ENCODE assay signal across 15 cellular contexts in genomic region chr20:58713801-58714339, GRCh38. TPM values are rescaled to one million over a fixed set of nuclear protein-coding genes. Genes with fewer than 3 reads are reported as not detected.
DNase-seq lines count a peak whose midpoint lies in the region; FAIRE-seq and TF ChIP-seq lines count a peak whose summit lies in the region.
"Had no signal": no experiment of that assay in that cellular context is flagged by ENCODE, and none has a peak within 500 bp of the region (broad histone marks: within the 10 kb centered on the region; RNA-seq: fewer than 3 reads in every experiment).

No MANE protein-coding gene starts in this region.

- H3K9me3 ChIP-seq in prostate gland (no peaks in the 10 kb centered on the region), WERI-Rb-1 (ENCODE audit: severe bottlenecking) (no peaks in the 10 kb centered on the region)
- no peaks in the 10 kb centered on the region for H3K9me3 ChIP-seq in effector memory CD4-positive, alpha-beta T cell (ENCODE audit: control insufficient read depth, low read length)

- TF ChIP-seq CTCF in prostate gland (IDR thresholded peaks at IDR 0.05) (no peak), WERI-Rb-1 (IDR thresholded peaks at IDR 0.05; ENCODE audit: low read depth, low read length) (no peak)

- H3K36me3 Mint-ChIP-seq in activated CD4-positive, alpha-beta T cell treated with anti-CD3 and anti-CD28 coated beads, Interleukin-2, amount 10 ng/mL, durations not matched to agents 24 days and 14 days (ENCODE audit: low read depth): no peaks in the 10 kb centered on the region
- H3K36me3 Mint-ChIP-seq: activated naive CD8-positive, alpha-beta T cell treated with anti-CD3 and anti-CD28 coated beads for 36 hours; memory B cell had no signal

- H3K9me3 Mint-ChIP-seq in activated CD4-positive, alpha-beta T cell treated with anti-CD3 and anti-CD28 coated beads, Interleukin-2, amount 10 ng/mL, durations not matched to agents 24 days and 14 days: no peaks in the 10 kb centered on the region
- H3K9me3 Mint-ChIP-seq: activated naive CD8-positive, alpha-beta T cell treated with anti-CD3 and anti-CD28 coated beads for 36 hours; memory B cell had no signal

- H3K4me1 Mint-ChIP-seq in activated CD4-positive, alpha-beta T cell treated with anti-CD3 and anti-CD28 coated beads, Interleukin-2, amount 10 ng/mL, durations not matched to agents 24 days and 14 days: no peaks in the 10 kb centered on the region
- H3K4me1 Mint-ChIP-seq: activated naive CD8-positive, alpha-beta T cell treated with anti-CD3 and anti-CD28 coated beads for 36 hours had no signal

- 94% methylated on average over 24 of the region's 24 CpGs for WGBS in prostate gland

- H3K27me3 Mint-ChIP-seq in activated CD4-positive, alpha-beta T cell treated with anti-CD3 and anti-CD28 coated beads, Interleukin-2, amount 10 ng/mL, durations not matched to agents 24 days and 14 days: no peaks in the 10 kb centered on the region
- H3K27me3 Mint-ChIP-seq: activated naive CD8-positive, alpha-beta T cell treated with anti-CD3 and anti-CD28 coated beads for 36 hours; memory B cell had no signal

- peak; percentile 48 for DNase-seq in activated CD4-positive, alpha-beta T cell treated with anti-CD3 and anti-CD28 coated beads, Interleukin-2, amount 10 ng/mL, durations not matched to agents 24 days and 14 days
- DNase-seq in activated CD4-positive, alpha-beta T cell treated with anti-CD3 and anti-CD28 coated beads, Interleukin-2, amount 50 U/mL, for 4 hours: no peak
- DNase-seq in HTR-8/SVneo (ENCODE audit: insufficient read length, low spot score) (no peak), head of caudate nucleus (peak in 22 of 42 donors; percentile 1 to 40 (median 13)), prostate gland (ENCODE audit: low spot score) (peak; percentile 4), WERI-Rb-1 (no peak), NCI-H2029 (lab: John Stamatoyannopoulos, UW) (no peak)
- no peak for DNase-seq in effector memory CD4-positive, alpha-beta T cell
- DNase-seq: activated naive CD8-positive, alpha-beta T cell treated with anti-CD3 and anti-CD28 coated beads for 36 hours; erythroblast; hypothalamus; NCI-H1048; occipital lobe; trophoblast cell had no signal

- H3K4me3 Mint-ChIP-seq in activated CD4-positive, alpha-beta T cell treated with anti-CD3 and anti-CD28 coated beads, Interleukin-2, amount 10 ng/mL, durations not matched to agents 24 days and 14 days: no peak overlapping the region
- H3K4me3 Mint-ChIP-seq: activated naive CD8-positive, alpha-beta T cell treated with anti-CD3 and anti-CD28 coated beads for 36 hours; memory B cell had no signal

- peak; percentile 63 for FAIRE-seq in HTR-8/SVneo (lab: Jason Lieb, UNC)

- H3K27ac ChIP-seq in prostate gland (no peak overlapping the region), WERI-Rb-1 (no peak overlapping the region)
- H3K27ac ChIP-seq in effector memory CD4-positive, alpha-beta T cell (ENCODE audit: insufficient read depth, low read length, poor library complexity, severe bottlenecking): no peak overlapping the region

- TF ChIP-seq POLR2A in prostate gland (IDR thresholded peaks at IDR 0.05): no peak

- H3K4me1 ChIP-seq in prostate gland (replicated peaks): no peaks in the 10 kb centered on the region
- H3K4me1 ChIP-seq in effector memory CD4-positive, alpha-beta T cell (ENCODE audit: control insufficient read depth, insufficient read depth, low read length, poor library complexity, severe bottlenecking): no peaks in the 10 kb centered on the region

- H3K36me3 ChIP-seq in prostate gland: no peaks in the 10 kb centered on the region
- H3K36me3 ChIP-seq in WERI-Rb-1: no peaks in the 10 kb centered on the region
- no peaks in the 10 kb centered on the region for H3K36me3 ChIP-seq in effector memory CD4-positive, alpha-beta T cell (ENCODE audit: control insufficient read depth, insufficient read depth, low read length)

- intact Hi-C loops in activated CD4-positive, alpha-beta T cell treated with anti-CD3 and anti-CD28 coated beads, Interleukin-2, amount 10 ng/mL, durations not matched to agents 24 days and 14 days (cut with micrococcal nuclease): no loop called here
- intact Hi-C loops in head of caudate nucleus (cut with DNase I): no loop called here
- intact Hi-C loops in prostate gland (cut with DNase I): no loop called here

- H3K4me3 ChIP-seq in prostate gland (no peak overlapping the region), WERI-Rb-1 (ENCODE audit: low read depth, low read length) (no peak overlapping the region)
- H3K4me3 ChIP-seq in effector memory CD4-positive, alpha-beta T cell (ENCODE audit: insufficient read depth, low read depth, low read length, poor library complexity, severe bottlenecking): no peak overlapping the region

- H3K27me3 ChIP-seq in prostate gland (replicated peaks; ENCODE audit: insufficient read depth): no peaks in the 10 kb centered on the region
- no peaks in the 10 kb centered on the region for H3K27me3 ChIP-seq in WERI-Rb-1 (ENCODE audit: insufficient read depth, low read depth, severe bottlenecking)
- no peaks in the 10 kb centered on the region for H3K27me3 ChIP-seq in effector memory CD4-positive, alpha-beta T cell (replicated peaks; ENCODE audit: control insufficient read depth, insufficient read depth, low read length, poor library complexity, severe bottlenecking)

- no peak overlapping the region for H3K27ac Mint-ChIP-seq in activated CD4-positive, alpha-beta T cell treated with anti-CD3 and anti-CD28 coated beads, Interleukin-2, amount 10 ng/mL, durations not matched to agents 24 days and 14 days
- H3K27ac Mint-ChIP-seq: activated naive CD8-positive, alpha-beta T cell treated with anti-CD3 and anti-CD28 coated beads for 36 hours; memory B cell had no signal

RNA-seq across cellular contexts. Expression of gene NPEPL1, which starts 21.3 kb away (rescaled TPM):
- total RNA-seq in activated CD4-positive, alpha-beta T cell treated with anti-CD3 and anti-CD28 coated beads, Interleukin-2, amount 10 ng/mL, durations not matched to agents 24 days and 14 days: 22.3 and 23.1 TPM in 2 replicates
- 10 to 100 TPM; 25.7 to 63.1 TPM for total RNA-seq in prostate gland

Comparison
In these comparisons a context has a peak if more than half of its experiments do, and no peak if none do; other contexts are left out.
1. DNase-seq: peak in activated CD4-positive, alpha-beta T cell treated with anti-CD3 and anti-CD28 coated beads, Interleukin-2, amount 10 ng/mL, durations not matched to agents 24 days and 14 days (single experiment), head of caudate nucleus (22 of 42) and prostate gland (single experiment); none in activated CD4-positive, alpha-beta T cell treated with anti-CD3 and anti-CD28 coated beads, Interleukin-2, amount 50 U/mL, for 4 hours (0 of 2), HTR-8/SVneo (single experiment), WERI-Rb-1 (single experiment), effector memory CD4-positive, alpha-beta T cell (0 of 3) and NCI-H2029 (single experiment).